In genomic region chr10:34319197-34319846, GRCh38 we compare ENCODE assay signal across 10 cellular contexts.
A peak's percentile ranks its signal among the peaks of the same experiment; 100 is the strongest.
DNase-seq lines count a peak whose midpoint lies in the region; ATAC-seq and TF ChIP-seq lines count a peak whose summit lies in the region.
"Had no signal": no experiment of that assay in that cellular context is flagged by ENCODE, and none has a peak within 500 bp of the region (broad histone marks: within the 10 kb centered on the region; RNA-seq: fewer than 3 reads in every experiment).

No MANE protein-coding gene starts in this region.

- H3K79me2 ChIP-seq in PC-9 (ENCODE audit: low read depth): no peaks in the 10 kb centered on the region

- no peak for TF ChIP-seq CTCF in PC-9 (conservative IDR thresholded peaks at IDR 0.05)
- no peak for TF ChIP-seq CTCF in foreskin keratinocyte (conservative IDR thresholded peaks at IDR 0.05)

- peak overlapping the region; percentile 43 for H3K4me2 ChIP-seq in PC-9

- no peaks in the 10 kb centered on the region for H3K9me3 Mint-ChIP-seq in activated CD4-positive, alpha-beta memory T cell treated with anti-CD3 and anti-CD28 coated beads, Interleukin-2, amount 10 ng/mL, durations not matched to agents 7 days and 5 days

- no peak overlapping the region for H3K4me3 ChIP-seq in PC-9
- H3K4me3 ChIP-seq: heart right ventricle had no signal

- no peaks in the 10 kb centered on the region for H3K36me3 Mint-ChIP-seq in activated CD4-positive, alpha-beta memory T cell treated with anti-CD3 and anti-CD28 coated beads, Interleukin-2, amount 10 ng/mL, durations not matched to agents 7 days and 5 days (ENCODE audit: low read depth)

- H3K27me3 ChIP-seq in PC-9 (ENCODE audit: insufficient read depth, low read depth): no peaks in the 10 kb centered on the region
- no peaks in the 10 kb centered on the region for H3K27me3 ChIP-seq in foreskin keratinocyte
- H3K27me3 ChIP-seq: heart right ventricle had no signal

- ATAC-seq in foreskin keratinocyte: peak; percentile 97

- no peaks in the 10 kb centered on the region for H3K4me1 Mint-ChIP-seq in activated CD4-positive, alpha-beta memory T cell treated with anti-CD3 and anti-CD28 coated beads, Interleukin-2, amount 10 ng/mL, durations not matched to agents 7 days and 5 days

- CTCF ChIA-PET in PC-9 (lab: Charles Lee): interaction anchor here (1.3 kb wide), 1 partner anchor 319 kb away, joined by 3 read pairs; no protein-coding TSS in a partner anchor
- CTCF ChIA-PET in activated CD4-positive, alpha-beta memory T cell treated with anti-CD3 and anti-CD28 coated beads, Interleukin-2, amount 10 ng/mL, durations not matched to agents 7 days and 5 days (lab: Charles Lee): no interaction called here

- no peaks in the 10 kb centered on the region for H3K9me2 ChIP-seq in PC-9 (ENCODE audit: insufficient read depth)

- no peak overlapping the region for H3K27ac Mint-ChIP-seq in activated CD4-positive, alpha-beta memory T cell treated with anti-CD3 and anti-CD28 coated beads, Interleukin-2, amount 10 ng/mL, durations not matched to agents 7 days and 5 days

- BruUV-seq in PC-9 (replicated peaks; lab: Mats Ljungman, UMichigan): no TSS peak

- peaks cover 20% of the 10 kb centered on the region; the same call in 1 of the 2 replicates for H3F3A ChIP-seq in PC-9 (ENCODE audit: insufficient read depth, low read depth)

- H4K20me1 ChIP-seq in PC-9 (ENCODE audit: insufficient read depth): no peaks in the 10 kb centered on the region

- H3K36me3 ChIP-seq in PC-9 (ENCODE audit: low read depth): 0 out of 2 replicates have a peak, but pooled peaks cover 4% of the 10 kb centered on the region
- H3K36me3 ChIP-seq: WERI-Rb-1 had no signal

- POLR2A ChIA-PET in PC-9 (lab: Charles Lee; ENCODE audit: unreplicated experiment): interaction anchor here (0.6 to 0.9 kb wide), 3 partner anchors 34 to 1310 kb away, joined by 3 to 7 read pairs (median 3); no protein-coding TSS in a partner anchor
- POLR2A ChIA-PET in activated CD4-positive, alpha-beta memory T cell treated with anti-CD3 and anti-CD28 coated beads, Interleukin-2, amount 10 ng/mL, durations not matched to agents 7 days and 5 days (lab: Charles Lee): interaction anchor here (0.6 kb wide), 1 partner anchor 431 kb away, joined by 3 read pairs; no protein-coding TSS in a partner anchor

- H3K27ac ChIP-seq in PC-9 (peak overlapping the region; percentile 49), foreskin keratinocyte (no peak overlapping the region)
- H3K27ac ChIP-seq: heart right ventricle, WERI-Rb-1 had no signal

- intact Hi-C loops in PC-9 (cut with micrococcal nuclease; ENCODE audit: unreplicated experiment): no loop called here
- intact Hi-C loops in posterior cingulate gyrus (cut with DNase I): no loop called here

- no peaks in the 10 kb centered on the region for H3K9me3 ChIP-seq in PC-9 (ENCODE audit: insufficient read depth, low read depth)
- H3K9me3 ChIP-seq: heart right ventricle had no signal

- peak; percentile 44 for DNase-seq in A172 (ENCODE audit: low spot score)
- DNase-seq in HT1080 (ENCODE audit: low read depth): peak; percentile 75
- DNase-seq in PC-9: peak; percentile 48 to 88
- DNase-seq in foreskin keratinocyte: peak; percentile 87 to 93
- DNase-seq in COLO829 (ENCODE audit: low spot score): no peak
- no peak for DNase-seq in posterior cingulate gyrus
- DNase-seq in activated CD4-positive, alpha-beta memory T cell treated with anti-CD3 and anti-CD28 coated beads, Interleukin-2, amount 10 ng/mL, durations not matched to agents 7 days and 5 days: no peak
- DNase-seq in T-helper 2 cell: no peak
- DNase-seq: WERI-Rb-1 had no signal

- H2AFZ ChIP-seq in PC-9: no peak overlapping the region

- no peak overlapping the region for H3K4me3 Mint-ChIP-seq in activated CD4-positive, alpha-beta memory T cell treated with anti-CD3 and anti-CD28 coated beads, Interleukin-2, amount 10 ng/mL, durations not matched to agents 7 days and 5 days

- no peaks in the 10 kb centered on the region for H3K27me3 Mint-ChIP-seq in activated CD4-positive, alpha-beta memory T cell treated with anti-CD3 and anti-CD28 coated beads, Interleukin-2, amount 10 ng/mL, durations not matched to agents 7 days and 5 days

- H3K4me1 ChIP-seq in PC-9 (replicated peaks; ENCODE audit: insufficient read depth) (peaks cover 38% of the 10 kb centered on the region), foreskin keratinocyte (peaks cover 11% of the 10 kb centered on the region)

Comparison
In these comparisons a context has a peak if more than half of its experiments do, and no peak if none do; other contexts are left out.
1. DNase-seq: peak in A172 (single experiment), HT1080 (single experiment), PC-9 (2 of 2) and foreskin keratinocyte (2 of 2); none in COLO829 (single experiment), posterior cingulate gyrus (0 of 10), activated CD4-positive, alpha-beta memory T cell treated with anti-CD3 and anti-CD28 coated beads, Interleukin-2, amount 10 ng/mL, durations not matched to agents 7 days and 5 days (single experiment) and T-helper 2 cell (0 of 5).